20 cellular contexts compared by ENCODE assay signal in the genomic region with DNA sequence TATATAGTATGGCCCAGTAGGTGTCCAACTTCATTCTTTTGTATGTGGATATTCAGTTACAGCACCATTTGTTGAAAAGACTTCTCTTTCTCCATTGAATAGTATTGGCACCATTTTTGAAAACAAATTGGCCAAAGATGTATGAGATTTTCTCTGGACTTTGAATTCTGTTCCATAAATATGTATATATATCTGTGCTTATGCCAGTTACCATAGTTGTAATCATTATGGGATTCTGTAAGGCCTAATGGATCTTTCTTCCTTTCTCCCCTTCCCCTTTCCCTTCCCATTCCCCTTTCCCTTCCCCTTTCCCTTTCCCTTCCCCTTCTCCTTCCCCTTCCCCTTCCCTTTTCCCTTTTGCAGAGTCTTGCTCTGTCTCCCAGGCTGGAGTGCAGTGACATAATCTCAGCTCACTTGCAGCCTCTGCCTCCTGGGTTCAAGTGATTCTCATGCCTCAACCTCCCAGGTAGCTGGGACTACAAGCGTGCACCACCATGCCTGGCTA.
"Had no signal": no experiment of that assay in that cellular context is flagged by ENCODE, and none has a peak within 500 bp of the region (broad histone marks: within the 10 kb centered on the region; RNA-seq: fewer than 3 reads in every experiment).

No MANE protein-coding gene starts in this region.

- DNase-seq: activated CD4-positive, alpha-beta T cell treated with anti-CD3 and anti-CD28 coated beads, Interleukin-2, amount 10 ng/mL, durations not matched to agents 7 days and 5 days; activated CD8-positive, alpha-beta memory T cell treated with anti-CD3 and anti-CD28 coated beads, Interleukin-2, amount 10 ng/mL, durations not matched to agents 7 days and 5 days; activated CD8-positive, alpha-beta T cell treated with anti-CD3 and anti-CD28 coated beads, Interleukin-2, amount 10 ng/mL, durations not matched to agents 7 days and 5 days; dermis blood vessel endothelial cell; effector CD4-positive, alpha-beta T cell; gastrocnemius medialis; glutamatergic neuron; left lung; mucosa of descending colon; posterior cingulate gyrus; right cardiac atrium; spleen; stimulated activated naive CD4-positive, alpha-beta T cell treated with Interleukin-2 at 50 U/mL for 16 hours; T-helper 9 cell; WERI-Rb-1 had no signal

- H3K36me3 ChIP-seq: gastrocnemius medialis had no signal

- H3K4me3 Mint-ChIP-seq: activated CD4-positive, alpha-beta T cell treated with anti-CD3 and anti-CD28 coated beads, Interleukin-2, amount 10 ng/mL, durations not matched to agents 7 days and 5 days; activated CD8-positive, alpha-beta memory T cell treated with anti-CD3 and anti-CD28 coated beads, Interleukin-2, amount 10 ng/mL, durations not matched to agents 7 days and 5 days; activated CD8-positive, alpha-beta T cell treated with anti-CD3 and anti-CD28 coated beads, Interleukin-2, amount 10 ng/mL, durations not matched to agents 7 days and 5 days; activated naive CD4-positive, alpha-beta T cell treated with anti-CD3 and anti-CD28 coated beads, Interleukin-2, amount 50 U/mL, for 24 hours; nephron had no signal

- H3K27me3 ChIP-seq: gastrocnemius medialis, left lung, spleen, tibial nerve had no signal

- H3K27ac Mint-ChIP-seq: activated CD4-positive, alpha-beta T cell treated with anti-CD3 and anti-CD28 coated beads, Interleukin-2, amount 10 ng/mL, durations not matched to agents 7 days and 5 days; activated CD8-positive, alpha-beta memory T cell treated with anti-CD3 and anti-CD28 coated beads, Interleukin-2, amount 10 ng/mL, durations not matched to agents 7 days and 5 days; activated naive CD4-positive, alpha-beta T cell treated with anti-CD3 and anti-CD28 coated beads, Interleukin-2, amount 50 U/mL, for 24 hours; nephron had no signal

- H3K9me3 ChIP-seq: gastrocnemius medialis, left lung, mucosa of descending colon, spleen, tibial nerve had no signal

- H3K4me1 ChIP-seq: gastrocnemius medialis, tibial nerve had no signal

- ATAC-seq: activated CD4-positive, CD25-positive, alpha-beta regulatory T cell treated with anti-CD3 and anti-CD28 coated beads, Interleukin-2, amount 50 U/mL, for 24 hours; activated CD8-positive, alpha-beta memory T cell treated with anti-CD3 and anti-CD28 coated beads, Interleukin-2, amount 10 ng/mL, durations not matched to agents 7 days and 5 days; activated CD8-positive, alpha-beta T cell treated with anti-CD3 and anti-CD28 coated beads, Interleukin-2, amount 10 ng/mL, durations not matched to agents 7 days and 5 days; gastrocnemius medialis; left lung; mucosa of descending colon; right cardiac atrium had no signal

- H3K27me3 Mint-ChIP-seq: activated CD4-positive, alpha-beta T cell treated with anti-CD3 and anti-CD28 coated beads, Interleukin-2, amount 10 ng/mL, durations not matched to agents 7 days and 5 days; activated CD8-positive, alpha-beta memory T cell treated with anti-CD3 and anti-CD28 coated beads, Interleukin-2, amount 10 ng/mL, durations not matched to agents 7 days and 5 days; activated naive CD4-positive, alpha-beta T cell treated with anti-CD3 and anti-CD28 coated beads, Interleukin-2, amount 50 U/mL, for 24 hours had no signal

- H3K4me1 Mint-ChIP-seq: nephron had no signal

- H3K27ac ChIP-seq: gastrocnemius medialis, left lung, spleen, tibial nerve, WERI-Rb-1 had no signal

- H3K4me3 ChIP-seq: gastrocnemius medialis, left lung, lung, mucosa of descending colon, spleen, tibial nerve had no signal

- H3K9me3 Mint-ChIP-seq: activated CD4-positive, alpha-beta T cell treated with anti-CD3 and anti-CD28 coated beads, Interleukin-2, amount 10 ng/mL, durations not matched to agents 7 days and 5 days; activated naive CD4-positive, alpha-beta T cell treated with anti-CD3 and anti-CD28 coated beads, Interleukin-2, amount 50 U/mL, for 24 hours; nephron had no signal
